8 cellular contexts compared by ENCODE assay signal in the genomic region with DNA sequence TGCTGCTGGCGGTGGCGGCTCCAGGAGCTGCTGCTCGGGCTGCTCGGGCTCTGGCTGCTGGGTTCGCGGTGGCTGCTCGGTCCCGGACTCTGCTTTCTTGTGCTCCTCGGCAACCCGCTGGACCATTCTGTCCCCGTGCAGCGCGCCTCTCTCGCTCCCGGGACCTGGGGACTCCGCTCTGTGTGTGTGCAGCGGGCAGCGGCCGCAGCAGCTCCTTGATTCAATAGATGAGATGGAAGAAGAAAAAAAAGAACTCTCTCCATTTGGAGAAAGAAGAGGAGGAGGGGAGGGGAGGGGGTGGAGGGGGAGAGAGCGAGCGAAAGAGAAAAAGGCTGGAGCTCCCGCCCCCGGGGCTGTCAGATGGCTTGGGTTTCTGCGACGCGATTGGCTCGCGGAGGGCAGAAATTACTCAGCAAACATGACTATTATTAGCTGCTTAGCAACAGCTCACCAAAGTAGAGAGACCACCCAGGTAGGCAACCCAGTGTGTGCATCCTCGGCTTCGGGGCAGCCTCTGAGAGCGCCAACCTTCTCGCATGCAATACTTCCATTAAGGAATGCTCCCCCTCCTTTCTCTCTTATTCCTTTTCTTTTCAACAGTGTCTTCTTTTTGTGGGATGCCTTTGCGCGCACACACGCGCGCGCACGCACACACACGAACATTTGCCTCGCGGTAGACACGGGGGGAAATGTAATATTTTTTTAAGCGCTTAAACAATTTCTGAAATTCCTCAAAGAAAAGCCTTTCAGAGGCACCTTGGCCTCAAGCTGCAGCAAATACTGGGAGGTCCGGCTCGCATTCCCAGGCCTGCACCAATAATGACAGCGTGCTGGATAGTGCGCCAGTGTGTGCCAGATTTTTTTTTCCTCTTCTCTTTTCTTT. TPM values are rescaled to one million over a fixed set of nuclear protein-coding genes. Genes with fewer than 3 reads are reported as not detected.
DNase-seq lines count a peak whose midpoint lies in the region; ATAC-seq, FAIRE-seq and TF ChIP-seq lines count a peak whose summit lies in the region.

No MANE protein-coding gene starts in this region.

- H3K27me3 Mint-ChIP-seq in T-cell = peaks cover 16 to 17% of the 10 kb centered on the region in 2 donors

- H3K36me3 Mint-ChIP-seq in T-cell = no peaks in the 10 kb centered on the region

- peak overlapping the region; percentile 78 for H3K4me3 ChIP-seq in astrocyte of the cerebellum (ENCODE audit: low read depth, low read length)

- intact Hi-C loops in posterior vena cava (cut with DNase I) = loop anchor here in 1 of 2 donors (10.0 kb wide), 1 partner anchor 194 kb away; a partner anchor contains a TSS

- no peak for FAIRE-seq in D721Med (lab: Jason Lieb, UNC)

- POLR2A ChIA-PET in HEK293T (lab: Yijun Ruan, JAX) = interaction anchor here (0.8 to 0.9 kb wide), 2 partner anchors 244 to 366 kb away, joined by 3 read pairs; a partner anchor contains a TSS
- POLR2A ChIA-PET in T-cell (lab: Charles Lee) = interaction anchor here in 1 of 2 donors (1.0 kb wide), 1 partner anchor 47 kb away, joined by 3 read pairs; no protein-coding TSS in a partner anchor

- peak overlapping the region; percentile 53 to 71 for H3K27ac Mint-ChIP-seq in T-cell

- in situ Hi-C loops in G401 (cut with HindIII; ENCODE audit: low sequenced_read_pairs) (no loop called here), astrocyte of the cerebellum (cut with HindIII; ENCODE audit: low sequenced_read_pairs) (no loop called here)

- H3K4me1 Mint-ChIP-seq in T-cell = peaks cover 37 to 62% (median 49%) of the 10 kb centered on the region in 3 donors

- DNase-seq in G401 (ENCODE audit: low spot score) = peak; percentile 98
- peak; percentile 72 for DNase-seq in HEK293T (ENCODE audit: extremely low spot score)
- peak; percentile 97 for DNase-seq in NCI-H1417 treated with DMSO at 0.1 percent for 48 hours (lab: John Stamatoyannopoulos, UW)
- DNase-seq in T-cell = peak in 32 of 34 experiments; percentile 30 to 66 (median 54)
- peak; percentile 83 for DNase-seq in astrocyte of the cerebellum (ENCODE audit: low read depth)
- peak; percentile 80 for DNase-seq in hepatic stellate cell (ENCODE audit: low spot score)
- DNase-seq in posterior vena cava (ENCODE audit: low spot score) = peak; percentile 94
- DNase-seq in D721Med (ENCODE audit: insufficient read length, low spot score) = no peak

- CTCF ChIA-PET in HEK293T (lab: Yijun Ruan, JAX) (no interaction called here), T-cell (lab: Charles Lee) (interaction anchor here in 1 of 2 donors (0.6 to 1.1 kb wide), 2 partner anchors 15 to 1038 kb away, joined by 3 to 5 read pairs; no protein-coding TSS in a partner anchor)

- peak; percentile 13 to 33 (median 18) for ATAC-seq in T-cell (replicated peaks in 1 of 4)

- H3K9me3 Mint-ChIP-seq in T-cell = no peaks in the 10 kb centered on the region

- H3K4me3 Mint-ChIP-seq in T-cell = peak overlapping the region; percentile 87 to 99 (median 90)

- TF ChIP-seq CTCF in astrocyte of the cerebellum (IDR thresholded peaks at IDR 0.05; ENCODE audit: low read depth, low read length, missing control alignments) (no peak), D721Med (IDR thresholded peaks at IDR 0.05; ENCODE audit: insufficient read depth, missing control alignments) (no peak)

TF ChIP-seq in HEK293T, 16 proteins besides CTCF, POLR2A, EP300 and RAD21:
- TF ChIP-seq SUZ12 (IDR thresholded peaks at IDR 0.05) (no peak), ARNT (IDR thresholded peaks at IDR 0.05) (peak; percentile 81), CTBP1 (IDR thresholded peaks at IDR 0.05; ENCODE audit: borderline replicate concordance) (0 out of 2 replicates have a peak, but pooled peaks have one; percentile 27), L3MBTL2 (conservative IDR thresholded peaks at IDR 0.05) (peak; percentile 36; the same call in 1 of the 2 replicates), TARDBP (IDR thresholded peaks at IDR 0.05) (no peak)
- TF ChIP-seq, protein P1, sequence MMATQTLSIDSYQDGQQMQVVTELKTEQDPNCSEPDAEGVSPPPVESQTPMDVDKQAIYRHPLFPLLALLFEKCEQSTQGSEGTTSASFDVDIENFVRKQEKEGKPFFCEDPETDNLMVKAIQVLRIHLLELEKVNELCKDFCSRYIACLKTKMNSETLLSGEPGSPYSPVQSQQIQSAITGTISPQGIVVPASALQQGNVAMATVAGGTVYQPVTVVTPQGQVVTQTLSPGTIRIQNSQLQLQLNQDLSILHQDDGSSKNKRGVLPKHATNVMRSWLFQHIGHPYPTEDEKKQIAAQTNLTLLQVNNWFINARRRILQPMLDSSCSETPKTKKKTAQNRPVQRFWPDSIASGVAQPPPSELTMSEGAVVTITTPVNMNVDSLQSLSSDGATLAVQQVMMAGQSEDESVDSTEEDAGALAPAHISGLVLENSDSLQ (IDR thresholded peaks at IDR 0.05) = peak; percentile 95

RNA-seq across cellular contexts. Expression of a gene that starts 7.6 kb away (rescaled TPM):
- 6.7 and 7.0 TPM in 2 replicates for total RNA-seq in G401 (2014; rRNA removed; shearing (Covaris generic))
- 10 to 100 TPM; 23.4 to 35.5 (median 29.2) TPM for total RNA-seq in T-cell
- 10 to 100 TPM in 1 of 2 donors, 1 to 10 TPM in 1; 4.6 to 13.2 TPM for total RNA-seq in posterior vena cava
